36 cellular contexts compared by ENCODE assay signal in the genomic region with DNA sequence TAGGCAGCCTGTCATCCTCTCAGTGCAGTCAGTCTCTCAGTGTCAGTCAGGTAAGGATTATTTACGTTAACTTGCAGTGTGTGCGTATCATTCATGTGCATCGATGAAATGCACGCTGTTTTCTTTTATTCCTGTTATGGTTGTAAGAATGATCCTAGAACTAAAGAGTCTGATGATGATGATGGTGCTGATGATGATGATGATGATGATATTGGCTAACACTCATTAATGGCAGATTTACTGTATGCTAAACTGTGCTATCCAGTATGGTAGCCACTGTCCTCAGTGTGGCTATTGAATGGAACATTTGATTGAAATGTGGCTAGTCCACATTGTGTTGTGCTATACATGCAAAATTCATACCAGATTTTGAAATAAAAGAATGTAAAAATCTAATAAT.
"Had no signal": no experiment of that assay in that cellular context is flagged by ENCODE, and none has a peak within 500 bp of the region (broad histone marks: within the 10 kb centered on the region; RNA-seq: fewer than 3 reads in every experiment).

No MANE protein-coding gene starts in this region.

- H3K4me3 ChIP-seq: MG63 had no signal

- H3K27me3 ChIP-seq: MG63 had no signal

- DNase-seq: Karpas-422, Kasumi-1, MG63, MM.1S, MV-4-11, NCI-H1048, NCI-H1092, NCI-H1092 treated with DMSO at 0.1 percent for 48 hours, NCI-H1105, NCI-H1105 treated with DMSO at 0.1 percent for 48 hours, NCI-H1417, NCI-H1417 treated with DMSO at 0.1 percent for 48 hours, NCI-H1436, NCI-H1436 treated with DMSO at 0.1 percent for 48 hours, NCI-H146, NCI-H1694, NCI-H1694 treated with DMSO at 0.1 percent for 48 hours, NCI-H187, NCI-H187 treated with DMSO at 0.1 percent for 48 hours, NCI-H1930, NCI-H2029, NCI-H2029 treated with DMSO at 0.1 percent for 48 hours, NCI-H2081, NCI-H2081 treated with DMSO at 0.1 percent for 48 hours, NCI-H2107, NCI-H2171, NCI-H2171 treated with DMSO at 0.1 percent for 48 hours, NCI-H2227 treated with DMSO at 0.1 percent for 48 hours, NCI-H226, NCI-H345, NCI-H446, NCI-H446 treated with DMSO at 0.1 percent for 48 hours, NCI-H510A, NCI-H510A treated with DMSO at 0.1 percent for 48 hours, NCI-H524, NCI-H524 treated with DMSO at 0.1 percent for 48 hours had no signal
